15 cellular contexts compared by ENCODE assay signal in the genomic region with DNA sequence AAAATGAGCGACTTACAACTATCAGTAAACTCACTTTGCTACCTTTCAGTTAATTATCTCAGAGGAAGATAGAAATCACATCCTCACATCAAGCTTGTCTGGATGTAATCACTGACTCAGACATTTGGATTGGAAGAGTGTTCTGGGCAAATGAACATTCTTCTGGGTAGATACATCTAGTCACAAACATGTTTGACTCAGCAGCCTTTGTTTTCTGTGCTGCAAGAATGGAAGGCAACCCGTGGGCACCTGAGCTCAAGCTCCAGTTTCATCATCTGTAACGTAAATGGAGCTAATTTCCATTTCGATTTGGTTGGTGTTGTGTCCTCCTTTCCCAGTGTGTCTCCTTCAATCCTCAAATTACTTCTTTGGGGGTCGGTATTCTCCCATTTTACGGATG.
"Had no signal": no experiment of that assay in that cellular context is flagged by ENCODE, and none has a peak within 500 bp of the region (broad histone marks: within the 10 kb centered on the region; RNA-seq: fewer than 3 reads in every experiment).

No MANE protein-coding gene starts in this region.

- H3K27me3 ChIP-seq: adrenal gland, colonic mucosa, esophagus muscularis mucosa, right atrium auricular region, transverse colon had no signal

- H3K4me1 ChIP-seq: adrenal gland, colonic mucosa, esophagus muscularis mucosa, right atrium auricular region, transverse colon had no signal

- H3K9me3 ChIP-seq: adrenal gland, colonic mucosa, esophagus muscularis mucosa, right atrium auricular region, transverse colon had no signal

- H3K27ac ChIP-seq: adrenal gland, colonic mucosa, esophagus muscularis mucosa, right atrium auricular region, transverse colon had no signal

- H3K36me3 ChIP-seq: adrenal gland, colonic mucosa, esophagus muscularis mucosa, right atrium auricular region, transverse colon had no signal

- DNase-seq: activated CD4-positive, alpha-beta T cell treated with anti-CD3 and anti-CD28 coated beads for 36 hours; activated CD4-positive, alpha-beta T cell treated with anti-CD3 and anti-CD28 coated beads, Interleukin-2, amount 50 U/mL, for 48 hours; activated gamma-delta T cell treated with Interleukin-2 at 50 U/mL for 16 hours; activated T-cell treated with anti-CD3 and anti-CD28 coated beads for 4 hours; adrenal gland; caudate nucleus; colonic mucosa; occipital lobe; T-helper 17 cell; transverse colon had no signal

- H3K4me3 ChIP-seq: adrenal gland, colonic mucosa, esophagus muscularis mucosa, lung, right atrium auricular region, transverse colon had no signal

- ATAC-seq: activated CD4-positive, alpha-beta T cell treated with anti-CD3 and anti-CD28 coated beads for 36 hours; activated naive CD4-positive, alpha-beta T cell treated with anti-CD3 and anti-CD28 coated beads, Interleukin-2, amount 50 U/mL, for 72 hours; left lobe of liver; T-helper 17 cell had no signal
